In the genomic region with DNA sequence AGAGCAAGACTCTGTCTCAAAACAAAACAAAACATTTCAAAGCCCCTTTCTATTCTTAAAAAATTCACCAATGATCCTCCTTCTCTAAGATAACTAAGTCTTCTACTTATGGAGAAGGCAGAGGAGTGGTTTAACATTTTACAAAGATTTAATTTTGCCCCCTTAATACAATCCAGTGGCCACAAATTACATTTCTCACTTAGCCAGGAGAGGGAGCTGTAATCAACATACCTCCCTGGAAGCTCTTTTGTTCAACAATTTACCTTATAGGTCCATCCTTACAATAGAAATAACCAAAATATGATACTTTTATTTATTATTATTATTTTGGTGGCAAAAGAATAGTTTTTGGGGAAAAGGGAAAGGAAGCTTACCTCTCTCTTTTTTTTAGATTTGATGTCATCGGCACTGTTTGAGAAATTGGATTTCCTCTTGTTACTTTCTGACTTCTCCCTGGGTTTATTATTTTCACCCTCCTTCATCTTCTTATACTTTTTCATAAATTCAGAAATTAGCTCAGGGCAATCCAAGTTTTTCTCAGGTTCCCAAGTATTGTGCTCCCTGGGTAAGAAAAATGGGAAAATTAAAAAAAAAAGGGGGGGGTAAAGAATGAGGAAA, we compare ENCODE assay signal across 1 cellular context.
TF ChIP-seq lines count a peak whose summit lies in the region.

No MANE protein-coding gene starts in this region.

TF ChIP-seq in GM12878, 131 proteins besides CTCF, POLR2A, EP300 and RAD21:
- TF ChIP-seq SMC3 (IDR thresholded peaks at IDR 0.05; ENCODE audit: borderline replicate concordance, low read length) (peak; percentile 67; the same call in 1 of the 2 replicates), SPI1 (IDR thresholded peaks at IDR 0.05; ENCODE audit: borderline replicate concordance, insufficient read depth, low read depth, low read length) (no peak)
TF ChIP-seq in GM12878: peak in this region for 1.
